9 cellular contexts compared by ENCODE assay signal in genomic region chr1:20124451-20125057, GRCh38. TPM values are rescaled to one million over a fixed set of nuclear protein-coding genes. Genes with fewer than 3 reads are reported as not detected.
DNase-seq lines count a peak whose midpoint lies in the region; ATAC-seq and TF ChIP-seq lines count a peak whose summit lies in the region.
"Had no signal": no experiment of that assay in that cellular context is flagged by ENCODE, and none has a peak within 500 bp of the region (broad histone marks: within the 10 kb centered on the region; RNA-seq: fewer than 3 reads in every experiment).

No MANE protein-coding gene starts in this region.

- no peak overlapping the region for H3K27ac Mint-ChIP-seq in activated naive CD8-positive, alpha-beta T cell treated with anti-CD3 and anti-CD28 coated beads for 36 hours

- H3K4me3 Mint-ChIP-seq in activated naive CD8-positive, alpha-beta T cell treated with anti-CD3 and anti-CD28 coated beads for 36 hours: no peak overlapping the region

- H3K4me1 Mint-ChIP-seq in activated naive CD8-positive, alpha-beta T cell treated with anti-CD3 and anti-CD28 coated beads for 36 hours: no peaks in the 10 kb centered on the region

- no peaks in the 10 kb centered on the region for H3K36me3 Mint-ChIP-seq in activated naive CD8-positive, alpha-beta T cell treated with anti-CD3 and anti-CD28 coated beads for 36 hours

- H3K27ac ChIP-seq in coronary artery: no peak overlapping the region
- H3K27ac ChIP-seq: thyroid gland had no signal

- ATAC-seq in HG03520 (IDR thresholded peaks at IDR 0.05; ENCODE audit: unreplicated experiment): no peak
- ATAC-seq in GM18520 (IDR thresholded peaks at IDR 0.05; ENCODE audit: unreplicated experiment): no peak

- peaks cover 22% of the 10 kb centered on the region for H3K27me3 Mint-ChIP-seq in activated naive CD8-positive, alpha-beta T cell treated with anti-CD3 and anti-CD28 coated beads for 36 hours

- DNase-seq in DMS53 treated with DMSO at 0.1 percent for 48 hours (lab: John Stamatoyannopoulos, UW; ENCODE audit: unreplicated experiment) (peak; percentile 5), NCI-H2029 (lab: John Stamatoyannopoulos, UW) (peak; percentile 8), coronary artery (ENCODE audit: low spot score) (peak; percentile 56), non-pigmented ciliary epithelial cell (ENCODE audit: low read depth) (peak; percentile 26), NCI-H146 (lab: John Stamatoyannopoulos, UW) (no peak)
- no peak for DNase-seq in activated naive CD8-positive, alpha-beta T cell treated with anti-CD3 and anti-CD28 coated beads for 36 hours
- DNase-seq: thyroid gland had no signal

- no peaks in the 10 kb centered on the region for H3K9me3 Mint-ChIP-seq in activated naive CD8-positive, alpha-beta T cell treated with anti-CD3 and anti-CD28 coated beads for 36 hours

- TF ChIP-seq CTCF in coronary artery (IDR thresholded peaks at IDR 0.05): no peak

- no peak overlapping the region for H3K4me3 ChIP-seq in coronary artery
- H3K4me3 ChIP-seq: thyroid gland had no signal

RNA-seq across cellular contexts. Expression of gene PLA2G2D, which starts 5.2 kb away (rescaled TPM):
- not detected for total RNA-seq in activated naive CD8-positive, alpha-beta T cell treated with anti-CD3 and anti-CD28 coated beads for 36 hours
- total RNA-seq: thyroid gland had no signal

RNA-seq across cellular contexts. Expression of gene PLA2G2F, which starts 14.6 kb away (rescaled TPM):
- not detected for total RNA-seq in activated naive CD8-positive, alpha-beta T cell treated with anti-CD3 and anti-CD28 coated beads for 36 hours
- total RNA-seq: thyroid gland had no signal

RNA-seq across cellular contexts. Expression of gene PLA2G5, which starts 54.6 kb away (rescaled TPM):
- total RNA-seq in activated naive CD8-positive, alpha-beta T cell treated with anti-CD3 and anti-CD28 coated beads for 36 hours: not detected

Comparison
In these comparisons a context has a peak if more than half of its experiments do, and no peak if none do; other contexts are left out.
1. DNase-seq: peak in DMS53 treated with DMSO at 0.1 percent for 48 hours (single experiment), NCI-H2029 (single experiment), coronary artery (single experiment) and non-pigmented ciliary epithelial cell (single experiment); none in NCI-H146 (single experiment) and activated naive CD8-positive, alpha-beta T cell treated with anti-CD3 and anti-CD28 coated beads for 36 hours (single experiment).